Comparison of ENCODE assay signal across 12 cellular contexts in genomic region chr14:92724516-92725340, GRCh38. TPM values are rescaled to one million over a fixed set of nuclear protein-coding genes. Genes with fewer than 3 reads are reported as not detected.
A peak's percentile ranks its signal among the peaks of the same experiment; 100 is the strongest.
DNase-seq lines count a peak whose midpoint lies in the region; ATAC-seq, FAIRE-seq and TF ChIP-seq lines count a peak whose summit lies in the region.
"Had no signal": no experiment of that assay in that cellular context is flagged by ENCODE, and none has a peak within 500 bp of the region (broad histone marks: within the 10 kb centered on the region; RNA-seq: fewer than 3 reads in every experiment).

No MANE protein-coding gene starts in this region.

- CTCF ChIA-PET in HEK293 (lab: Yijun Ruan, JAX) (interaction anchor here (1.4 to 2.1 kb wide), 2 partner anchors 10 to 38 kb away, joined by 3 to 12 read pairs; no protein-coding TSS in a partner anchor), HepG2 (lab: Yijun Ruan, JAX; ENCODE audit: low intra/inter-chr PET ratio, low total read pairs) (no interaction called here)

- POLR2A ChIA-PET in HEK293 (lab: Yijun Ruan, JAX): interaction anchor here (6.6 kb wide), 1 partner anchor 23 kb away, joined by 34 read pairs; the partner anchor contains the start of gene LGMN
- POLR2A ChIA-PET in HepG2 (lab: Yijun Ruan, JAX): interaction anchor here (0.8 to 3.6 kb wide), 3 partner anchors 23 to 69 kb away, joined by 3 to 29 read pairs (median 6); partner anchors contain the start of genes GOLGA5 and LGMN

- 10% methylated on average over 10 of the region's 14 CpGs for WGBS in HepG2 (ENCODE audit: low lambda C conversion rate)

- TF ChIP-seq CTCF in HEK293 (tag by site-specific recombination; IDR thresholded peaks at IDR 0.05) (no peak), astrocyte (IDR thresholded peaks at IDR 0.05; ENCODE audit: insufficient read depth, low read depth, low read length) (no peak), HepG2 (CRISPR knock-in tag; IDR thresholded peaks at IDR 0.05) (no peak)

- no peak for TF ChIP-seq RAD21 in HepG2 (CRISPR knock-in tag; IDR thresholded peaks at IDR 0.05)

- H3K4me1 ChIP-seq in HEK293 (ENCODE audit: control insufficient read depth, insufficient read depth, low read length) (peaks cover 1% of the 10 kb centered on the region; the same call in 1 of the 2 replicates), astrocyte (ENCODE audit: insufficient read depth, low read length) (peaks cover 17% of the 10 kb centered on the region), HepG2 (ENCODE audit: insufficient read depth, low read length) (peaks cover 36% of the 10 kb centered on the region), rectal smooth muscle tissue (ENCODE audit: control insufficient read depth, insufficient read depth, low read length) (peaks cover 9% of the 10 kb centered on the region)

- H3K27ac ChIP-seq in HEK293 (ENCODE audit: extremely low read depth, low read depth, low read length): no peak overlapping the region
- H3K27ac ChIP-seq in astrocyte (ENCODE audit: low read depth, low read length): no peak overlapping the region
- H3K27ac ChIP-seq in HepG2 (ENCODE audit: extremely low read length, insufficient read depth, low read length): peak overlapping the region; percentile 61
- peak overlapping the region; percentile 47 for H3K27ac ChIP-seq in rectal smooth muscle tissue (ENCODE audit: low read depth, low read length)

- H3K36me3 Mint-ChIP-seq in astrocyte (ENCODE audit: low read depth, unreplicated experiment): peaks cover 33% of the 10 kb centered on the region

- no peaks in the 10 kb centered on the region for H3K79me2 ChIP-seq in astrocyte (ENCODE audit: insufficient read depth, low read length)
- H3K79me2 ChIP-seq in HepG2 (ENCODE audit: insufficient read depth, low read length): no peaks in the 10 kb centered on the region

- TF ChIP-seq EP300 in HepG2 (IDR thresholded peaks at IDR 0.05; ENCODE audit: low read depth in 2 of 2, low read length in 2 of 2) (peak in 1 of 2 experiments; percentile 54; a peak in 2 of 4 replicates), HepG2 (CRISPR knock-in tag; IDR thresholded peaks at IDR 0.05; ENCODE audit: borderline replicate concordance) (no peak)

- H2AFZ ChIP-seq in astrocyte (ENCODE audit: low read depth, low read length) (no peak overlapping the region), HepG2 (ENCODE audit: low read length) (no peak overlapping the region)

- no peaks in the 10 kb centered on the region for H3K36me3 ChIP-seq in HEK293 (ENCODE audit: control insufficient read depth in 2 of 2, insufficient read depth in 1 of 2, low read length in 2 of 2)
- H3K36me3 ChIP-seq in astrocyte (ENCODE audit: insufficient read depth, low read length): no peaks in the 10 kb centered on the region
- peaks cover 0 to 3% of the 10 kb centered on the region in 2 experiments; a peak in 1 of 5 replicates for H3K36me3 ChIP-seq in HepG2 (replicated peaks in 1 of 2; ENCODE audit: control insufficient read depth in 1 of 2, insufficient read depth in 2 of 2, low read length in 2 of 2)
- H3K36me3 ChIP-seq in rectal smooth muscle tissue (ENCODE audit: control insufficient read depth, insufficient read depth, low read length): peaks cover 2% of the 10 kb centered on the region

- H3K4me2 ChIP-seq in astrocyte (ENCODE audit: low read length) (no peak overlapping the region), HepG2 (ENCODE audit: low read depth, low read length) (peak overlapping the region; percentile 74)

- H3K4me1 Mint-ChIP-seq in astrocyte (ENCODE audit: low read depth, unreplicated experiment): peaks cover 19% of the 10 kb centered on the region

- H3K4me3 Mint-ChIP-seq in astrocyte (ENCODE audit: unreplicated experiment): no peak overlapping the region
- H3K4me3 Mint-ChIP-seq: B cell had no signal

- H3K9ac ChIP-seq in astrocyte (ENCODE audit: low read length) (no peak overlapping the region), HepG2 (ENCODE audit: insufficient read depth, low read depth, low read length) (peak overlapping the region; percentile 19), rectal smooth muscle tissue (ENCODE audit: low read length) (no peak overlapping the region)

- peak; percentile 95 for ATAC-seq in HepG2

- BruUV-seq in HepG2 (replicated peaks; lab: Mats Ljungman, UMichigan): no TSS peak

- peaks cover 33% of the 10 kb centered on the region for H4K20me1 ChIP-seq in astrocyte (ENCODE audit: insufficient read depth, low read length)
- H4K20me1 ChIP-seq in HepG2 (ENCODE audit: insufficient read depth, low read length): no peaks in the 10 kb centered on the region

- intact Hi-C loops in HepG2 (cut with micrococcal nuclease; ENCODE audit: unreplicated experiment): loop anchor here (1.0 to 2.0 kb wide), 3 partner anchors 23 to 30 kb away; no protein-coding TSS in a partner anchor

- H3K9me3 Mint-ChIP-seq in astrocyte (ENCODE audit: unreplicated experiment): peaks cover 2% of the 10 kb centered on the region

- H3K27me3 Mint-ChIP-seq in astrocyte (ENCODE audit: low read depth, unreplicated experiment): no peaks in the 10 kb centered on the region
- H3K27me3 Mint-ChIP-seq: B cell had no signal

- H3K27ac Mint-ChIP-seq in astrocyte (ENCODE audit: unreplicated experiment): peak overlapping the region; percentile 68
- H3K27ac Mint-ChIP-seq: B cell had no signal

- in situ Hi-C loops in HepG2 (cut with HindIII; ENCODE audit: extremely low pct_ligation_motif_present, low pct_unique_long_range_greater_than_20kb): no loop called here

- FAIRE-seq in astrocyte (lab: Jason Lieb, UNC) (no peak), HepG2 (lab: Jason Lieb, UNC) (peak; percentile 95)

- no peak overlapping the region for H3K4me3 ChIP-seq in HEK293 (ENCODE audit: low read depth, low read length)
- no peak overlapping the region for H3K4me3 ChIP-seq in astrocyte (ENCODE audit: insufficient read depth, low read depth, low read length)
- H3K4me3 ChIP-seq in HepG2 (replicated peaks in 1 of 3; ENCODE audit: insufficient read depth in 1 of 3, low read depth in 2 of 3, low read length in 3 of 3): peak overlapping the region in 2 of 3 experiments; percentile 40 to 48; a peak in 4 of 6 replicates
- no peak overlapping the region for H3K4me3 ChIP-seq in rectal smooth muscle tissue (ENCODE audit: low read length)

- DNase-seq in astrocyte (ENCODE audit: low read depth): no peak
- peak; percentile 89 for DNase-seq in HepG2 (ENCODE audit: low spot score)
- no peak for DNase-seq in GM19238 (ENCODE audit: insufficient read length, low spot score)
- DNase-seq in stimulated activated CD4-positive, alpha-beta T cell treated with anti-CD3 and anti-CD28 coated beads, Interleukin-4, amount 100 ng/mL, for 4 hours: no peak
- no peak for DNase-seq in HPDE6-E6E7 (ENCODE audit: extremely low spot score)
- DNase-seq in NCI-H2171 treated with DMSO at 0.1 percent for 48 hours (lab: John Stamatoyannopoulos, UW): no peak
- DNase-seq: GF-D8, kidney glomerular epithelial cell, NCI-H1048 had no signal

- no peak for TF ChIP-seq POLR2A in HepG2 (IDR thresholded peaks at IDR 0.05; ENCODE audit: insufficient read depth in 1 of 2, low read depth in 2 of 2, low read length in 2 of 2)

- H3K9me3 ChIP-seq in HEK293 (ENCODE audit: control insufficient read depth, insufficient read depth, low read depth, low read length): no peaks in the 10 kb centered on the region
- H3K9me3 ChIP-seq in astrocyte (ENCODE audit: insufficient read depth, low read depth, low read length): no peaks in the 10 kb centered on the region
- H3K9me3 ChIP-seq in HepG2 (ENCODE audit: low read length): no peaks in the 10 kb centered on the region

- H3K27me3 ChIP-seq in astrocyte (ENCODE audit: insufficient read depth, low read length): peaks cover 8% of the 10 kb centered on the region
- no peaks in the 10 kb centered on the region for H3K27me3 ChIP-seq in HepG2 (ENCODE audit: control insufficient read depth in 1 of 2, insufficient read depth in 2 of 2, low read length in 2 of 2)
- H3K27me3 ChIP-seq in rectal smooth muscle tissue (ENCODE audit: control insufficient read depth, insufficient read depth, low read length): no peaks in the 10 kb centered on the region

TF ChIP-seq in HEK293, 187 proteins besides CTCF, POLR2A, EP300 and RAD21:
- 0 out of 2 replicates have a peak, but pooled peaks have one; percentile 20 for TF ChIP-seq ZNF335 (tag by site-specific recombination; conservative IDR thresholded peaks at IDR 0.05)
- TF ChIP-seq ZNF248 (tag by site-specific recombination; IDR thresholded peaks at IDR 0.05): no peak
TF ChIP-seq in HEK293: peak in this region for 1.

TF ChIP-seq in HepG2, 621 proteins besides CTCF, POLR2A, EP300 and RAD21 (continues in another document):
- TF ChIP-seq HDAC2 (CRISPR knock-in tag; IDR thresholded peaks at IDR 0.05) (0 out of 2 replicates have a peak, but pooled peaks have one; percentile 20), HMG20B (CRISPR knock-in tag; conservative IDR thresholded peaks at IDR 0.05) (peak; percentile 90), ZMYM4 (CRISPR knock-in tag; IDR thresholded peaks at IDR 0.05) (peak; percentile 64; the same call in 1 of the 2 replicates), NCOA2 (CRISPR knock-in tag; IDR thresholded peaks at IDR 0.05) (0 out of 2 replicates have a peak, but pooled peaks have one; percentile 25), TBX2 (CRISPR knock-in tag; IDR thresholded peaks at IDR 0.05; ENCODE audit: borderline replicate concordance) (peak; percentile 23; the same call in 1 of the 2 replicates)

RNA-seq across cellular contexts. Expression of gene LGMN, which starts 23.7 kb away (rescaled TPM):
- 232 and 278 TPM in 2 replicates for total RNA-seq in astrocyte
- total RNA-seq in HepG2 (2016; rRNA removed; fragmentation: Illumina TruSeq; extraction: Trizol): 10.4 and 28.9 TPM in 2 replicates
- 3.0 and 5.2 TPM in 2 replicates for total RNA-seq in HepG2 (2016; cell fraction: cytosol; rRNA removed; fragmentation: Illumina TruSeq; extraction: Trizol; ENCODE audit: low read depth)
- total RNA-seq in HepG2 (2016; cell fraction: insoluble cytoplasmic fraction; rRNA removed; fragmentation: Illumina TruSeq; extraction: Trizol): 10.1 and 29.2 TPM in 2 replicates
- total RNA-seq in HepG2 (2016; cell fraction: membrane; rRNA removed; fragmentation: Illumina TruSeq; extraction: Trizol): 6.4 and 6.6 TPM in 2 replicates
- 26.8 and 34.0 TPM in 2 replicates for total RNA-seq in HepG2 (2016; cell fraction: nucleus; rRNA removed; fragmentation: Illumina TruSeq; extraction: Trizol)
- 76.4 and 83.6 TPM in 2 replicates for polyA plus RNA-seq in HepG2 (2011; rRNA removed)
- polyA plus RNA-seq in HepG2 (2011; cell fraction: cytosol; rRNA removed): 76.0 and 85.2 TPM in 2 replicates
- 50.5 and 61.9 TPM in 2 replicates for polyA plus RNA-seq in HepG2 (2011; cell fraction: nucleus; rRNA removed)
- polyA plus RNA-seq in HepG2 (2012): 45.0 and 57.9 TPM in 2 replicates
- polyA plus RNA-seq in HepG2 (2016; cell fraction: cytosol; fragmentation: Illumina TruSeq; extraction: Trizol; ENCODE audit: low read depth): 3.5 and 4.0 TPM in 2 replicates
- polyA plus RNA-seq in HepG2 (2016; cell fraction: insoluble cytoplasmic fraction; fragmentation: Illumina TruSeq; extraction: Trizol; ENCODE audit: low read depth): 12.3 and 12.9 TPM in 2 replicates
- polyA plus RNA-seq in HepG2 (2016; cell fraction: membrane; fragmentation: Illumina TruSeq; extraction: Trizol; ENCODE audit: low read depth): 4.3 and 4.4 TPM in 2 replicates
- polyA plus RNA-seq in HepG2 (2016; cell fraction: nucleus; fragmentation: Illumina TruSeq; extraction: Trizol; ENCODE audit: insufficient read depth, low read depth): 46.4 and 49.9 TPM in 2 replicates
- 30.5 and 33.0 TPM in 2 replicates for polyA minus RNA-seq in HepG2 (2011; rRNA and poly(A)+ RNA removed; ENCODE audit: low replicate concordance)
- polyA minus RNA-seq in HepG2 (2011; cell fraction: cytosol; rRNA and poly(A)+ RNA removed): 17.5 and 19.4 TPM in 2 replicates
- 14.9 and 23.0 TPM in 2 replicates for polyA minus RNA-seq in HepG2 (2011; cell fraction: nucleus; rRNA and poly(A)+ RNA removed)

Comparison
In these comparisons a context has a peak if more than half of its experiments do, and no peak if none do; other contexts are left out.
1. H3K27ac ChIP-seq: peak in HepG2 (single experiment) and rectal smooth muscle tissue (single experiment); none in HEK293 (single experiment) and astrocyte (single experiment).
2. H3K4me3 ChIP-seq: peak in HepG2 (2 of 3); none in HEK293 (single experiment), astrocyte (single experiment) and rectal smooth muscle tissue (single experiment).
3. Of the 63 proteins assayed by ChIP-seq in both HepG2 and HEK293: peak only in HepG2: ATF2 and ZNF292; only in HEK293: none; in both: ZNF335; in neither: 60.